ENCODE assay signal across 8 cellular contexts in genomic region chr6:35139924-35140524, GRCh38. TPM values are rescaled to one million over a fixed set of nuclear protein-coding genes. Genes with fewer than 3 reads are reported as not detected.
A peak's percentile ranks its signal among the peaks of the same experiment; 100 is the strongest.
DNase-seq lines count a peak whose midpoint lies in the region; ATAC-seq and TF ChIP-seq lines count a peak whose summit lies in the region.

No MANE protein-coding gene starts in this region.

- no peaks in the 10 kb centered on the region for H3K36me3 Mint-ChIP-seq in stimulated activated naive CD8-positive, alpha-beta T cell treated with anti-CD3 and anti-CD28 coated beads, Interleukin-15, Interleukin-2, amounts not matched to agents 100 ng/mL and 50 ng/mL, for 24 hours (ENCODE audit: low read depth)

- DNase-seq in AG09319 (ENCODE audit: extremely low read depth, low read depth), result peak; percentile 54
- DNase-seq in GM19238 (ENCODE audit: insufficient read length, low spot score), result peak; percentile 30
- peak; percentile 43 for DNase-seq in NCI-H226
- DNase-seq in activated CD4-positive, alpha-beta T cell treated with anti-CD3 and anti-CD28 coated beads for 1 hour, result peak; percentile 15
- DNase-seq in dermis microvascular lymphatic vessel endothelial cell (ENCODE audit: low read depth in 2 of 2), result peak; percentile 71 to 77
- DNase-seq in medulla oblongata (ENCODE audit: extremely low spot score), result peak; percentile 86

- TF ChIP-seq CTCF in AG09319 (IDR thresholded peaks at IDR 0.05; ENCODE audit: low read depth, low read length), result peak; percentile 75

- H3K4me1 Mint-ChIP-seq in stimulated activated naive CD8-positive, alpha-beta T cell treated with anti-CD3 and anti-CD28 coated beads, Interleukin-15, Interleukin-2, amounts not matched to agents 100 ng/mL and 50 ng/mL, for 24 hours (ENCODE audit: low read depth), result peaks cover 14% of the 10 kb centered on the region

- no peak for ATAC-seq in GM21390 (IDR thresholded peaks at IDR 0.05; ENCODE audit: unreplicated experiment)

- no peaks in the 10 kb centered on the region for H3K9me3 Mint-ChIP-seq in stimulated activated naive CD8-positive, alpha-beta T cell treated with anti-CD3 and anti-CD28 coated beads, Interleukin-15, Interleukin-2, amounts not matched to agents 100 ng/mL and 50 ng/mL, for 24 hours

- H3K27me3 Mint-ChIP-seq in stimulated activated naive CD8-positive, alpha-beta T cell treated with anti-CD3 and anti-CD28 coated beads, Interleukin-15, Interleukin-2, amounts not matched to agents 100 ng/mL and 50 ng/mL, for 24 hours, result peaks cover 27% of the 10 kb centered on the region

- no peak overlapping the region for H3K27ac Mint-ChIP-seq in stimulated activated naive CD8-positive, alpha-beta T cell treated with anti-CD3 and anti-CD28 coated beads, Interleukin-15, Interleukin-2, amounts not matched to agents 100 ng/mL and 50 ng/mL, for 24 hours

- peak overlapping the region; percentile 25 for H3K4me3 Mint-ChIP-seq in stimulated activated naive CD8-positive, alpha-beta T cell treated with anti-CD3 and anti-CD28 coated beads, Interleukin-15, Interleukin-2, amounts not matched to agents 100 ng/mL and 50 ng/mL, for 24 hours

RNA-seq across cellular contexts. Expression of gene TCP11, which starts 1.1 kb away (rescaled TPM):
- total RNA-seq in dermis microvascular lymphatic vessel endothelial cell, result 0.13 TPM in 2 replicates

Comparison
In these comparisons a context has a peak if more than half of its experiments do, and no peak if none do; other contexts are left out.
1. DNase-seq: peak in every context shown above with its lines; median percentile 86 in medulla oblongata; 74 in dermis microvascular lymphatic vessel endothelial cell; 54 in AG09319; 43 in NCI-H226; 30 in GM19238; 15 in activated CD4-positive, alpha-beta T cell treated with anti-CD3 and anti-CD28 coated beads for 1 hour.